ENCODE assay signal across 8 cellular contexts in genomic region chr12:121226871-121227270, GRCh38. TPM values are rescaled to one million over a fixed set of nuclear protein-coding genes. Genes with fewer than 3 reads are reported as not detected.
DNase-seq lines count a peak whose midpoint lies in the region; ATAC-seq, FAIRE-seq and TF ChIP-seq lines count a peak whose summit lies in the region.
"Not testable (repeated sequence)": the region's sequence is repeated elsewhere in the genome, so short reads cannot be mapped to it uniquely, and the experiment has no call there.

No MANE protein-coding gene starts in this region.

- H3K9ac ChIP-seq in HUES48 (ENCODE audit: low read depth, low read length) = not testable (repeated sequence)

- 0 out of 2 replicates have a peak overlapping the region, but pooled peaks have one; percentile 0 for H3K4me3 ChIP-seq in DOHH2 (ENCODE audit: low read length)
- not testable (repeated sequence) for H3K4me3 ChIP-seq in HUES48 (ENCODE audit: low read depth, low read length); left lung; pancreas; upper lobe of right lung

- H3K27ac ChIP-seq in DOHH2 (ENCODE audit: low read depth, low read length) = not testable (repeated sequence)
- peak overlapping the region; percentile 18 for H3K27ac ChIP-seq in HUES48 (ENCODE audit: low read depth, low read length)
- peak overlapping the region; percentile 61 to 75 for H3K27ac ChIP-seq in left lung
- peak overlapping the region; percentile 68 to 90 (median 85) for H3K27ac ChIP-seq in pancreas
- peak overlapping the region; percentile 67 for H3K27ac ChIP-seq in upper lobe of right lung

- peak overlapping the region; percentile 72 to 84 for H3K27ac Mint-ChIP-seq in T-cell
- H3K27ac Mint-ChIP-seq in activated naive CD4-positive, alpha-beta T cell treated with anti-CD3 and anti-CD28 coated beads, Interleukin-2, amount 50 U/mL, for 24 hours = peak overlapping the region; percentile 14

- H3K9me3 Mint-ChIP-seq in T-cell; activated naive CD4-positive, alpha-beta T cell treated with anti-CD3 and anti-CD28 coated beads, Interleukin-2, amount 50 U/mL, for 24 hours: not testable (repeated sequence)

- peaks cover 38% of the 10 kb centered on the region for H3K4me1 ChIP-seq in DOHH2 (ENCODE audit: control insufficient read depth, low read length)
- not testable (repeated sequence) for H3K4me1 ChIP-seq in HUES48 (ENCODE audit: control insufficient read depth, insufficient read depth, low read length); upper lobe of right lung
- H3K4me1 ChIP-seq in left lung = peaks cover 0 to 11% of the 10 kb centered on the region in 2 donors
- H3K4me1 ChIP-seq in pancreas = peaks cover 16 to 21% (median 16%) of the 10 kb centered on the region in 3 donors

- not testable (repeated sequence) for H4K20me1 ChIP-seq in DOHH2 (ENCODE audit: control insufficient read depth, insufficient read depth, low read depth, low read length)

- peaks cover 27% of the 10 kb centered on the region for H3K36me3 Mint-ChIP-seq in T-cell
- not testable (repeated sequence) for H3K36me3 Mint-ChIP-seq in activated naive CD4-positive, alpha-beta T cell treated with anti-CD3 and anti-CD28 coated beads, Interleukin-2, amount 50 U/mL, for 24 hours

- CTCF ChIA-PET in T-cell (lab: Charles Lee) = not testable (repeated sequence)

- H3K4me2 ChIP-seq in DOHH2 (ENCODE audit: low read length) = peak overlapping the region; percentile 56

- not testable (repeated sequence) for H3K9me3 ChIP-seq in DOHH2 (ENCODE audit: control insufficient read depth, insufficient read depth, low read length); HUES48 (ENCODE audit: control insufficient read depth, insufficient read depth, low read length); left lung; pancreas; upper lobe of right lung

- H3F3A ChIP-seq in DOHH2 (ENCODE audit: control insufficient read depth, insufficient read depth) = not testable (repeated sequence)

- not testable (repeated sequence) for TF ChIP-seq CTCF in DOHH2 (IDR thresholded peaks at IDR 0.05; ENCODE audit: low read depth, low read length, poor library complexity, severe bottlenecking); left lung (IDR thresholded peaks at IDR 0.05); pancreas (IDR thresholded peaks at IDR 0.05); upper lobe of right lung (IDR thresholded peaks at IDR 0.05)

- H3K27me3 Mint-ChIP-seq in T-cell; activated naive CD4-positive, alpha-beta T cell treated with anti-CD3 and anti-CD28 coated beads, Interleukin-2, amount 50 U/mL, for 24 hours: not testable (repeated sequence)

- intact Hi-C loops in left lung (cut with DNase I); upper lobe of right lung (cut with DNase I): not testable (repeated sequence)
- intact Hi-C loops in pancreas (cut with DNase I) = loop anchor here in 1 of 3 donors (10.0 kb wide), 1 partner anchor 112 kb away; no protein-coding TSS in a partner anchor

- ATAC-seq in GM19467 (IDR thresholded peaks at IDR 0.05; ENCODE audit: unreplicated experiment) = peak; percentile 11
- ATAC-seq in T-cell (replicated peaks in 1 of 4); left lung; upper lobe of right lung: not testable (repeated sequence)
- ATAC-seq in pancreas = peak in 3 of 4 donors; percentile 10 to 31 (median 28)

- not testable (repeated sequence) for H3K36me3 ChIP-seq in DOHH2 (ENCODE audit: control insufficient read depth, low read length); HUES48 (ENCODE audit: control insufficient read depth, insufficient read depth, low read length)
- H3K36me3 ChIP-seq in left lung (peaks cover 0 to 78% of the 10 kb centered on the region in 2 donors), pancreas (peaks cover 0 to 33% (median 0%) of the 10 kb centered on the region in 3 donors), upper lobe of right lung (peaks cover 30% of the 10 kb centered on the region)

- peaks cover 54 to 62% (median 55%) of the 10 kb centered on the region in 3 donors for H3K4me1 Mint-ChIP-seq in T-cell
- H3K4me1 Mint-ChIP-seq in activated naive CD4-positive, alpha-beta T cell treated with anti-CD3 and anti-CD28 coated beads, Interleukin-2, amount 50 U/mL, for 24 hours = peaks cover 52% of the 10 kb centered on the region

- not testable (repeated sequence) for FAIRE-seq in pancreas (lab: Jason Lieb, UNC)

- not testable (repeated sequence) for H3K9me2 ChIP-seq in DOHH2 (replicated peaks; ENCODE audit: control insufficient read depth, low read length)

- POLR2A ChIA-PET in T-cell (lab: Charles Lee) = not testable (repeated sequence)

- peak overlapping the region in 1 of 3 donors; percentile 49 for H3K4me3 Mint-ChIP-seq in T-cell
- not testable (repeated sequence) for H3K4me3 Mint-ChIP-seq in activated naive CD4-positive, alpha-beta T cell treated with anti-CD3 and anti-CD28 coated beads, Interleukin-2, amount 50 U/mL, for 24 hours

- 86 to 91% methylated on average over 8 of the region's 8 CpGs for WGBS in pancreas, 2 donors

- H3K79me2 ChIP-seq in DOHH2 (ENCODE audit: control insufficient read depth, low read length) = not testable (repeated sequence)

- DNase-seq in T-cell, upper lobe of right lung: not testable (repeated sequence)
- DNase-seq in left lung (peak in 1 of 2 donors; percentile 28), pancreas (peak in 1 of 6 donors; percentile 29)

- H3K27me3 ChIP-seq in DOHH2 (ENCODE audit: control insufficient read depth, low read length); HUES48 (ENCODE audit: control insufficient read depth, insufficient read depth, low read length); left lung; pancreas; upper lobe of right lung: not testable (repeated sequence)

RNA-seq across cellular contexts. Expression of gene P2RX4, which starts 16.9 kb away (rescaled TPM):
- total RNA-seq in T-cell (10 to 100 TPM; 36.2 to 62.3 (median 36.9) TPM), left lung (10 to 100 TPM; 57.1 to 75.1 TPM), pancreas (10 to 100 TPM; 27.5 to 60.1 (median 33.3) TPM), upper lobe of right lung (55.8 TPM)
- polyA plus RNA-seq in pancreas = 10 to 100 TPM; 31.4 to 34.0 TPM
